1 cellular context compared by ENCODE assay signal in the genomic region with DNA sequence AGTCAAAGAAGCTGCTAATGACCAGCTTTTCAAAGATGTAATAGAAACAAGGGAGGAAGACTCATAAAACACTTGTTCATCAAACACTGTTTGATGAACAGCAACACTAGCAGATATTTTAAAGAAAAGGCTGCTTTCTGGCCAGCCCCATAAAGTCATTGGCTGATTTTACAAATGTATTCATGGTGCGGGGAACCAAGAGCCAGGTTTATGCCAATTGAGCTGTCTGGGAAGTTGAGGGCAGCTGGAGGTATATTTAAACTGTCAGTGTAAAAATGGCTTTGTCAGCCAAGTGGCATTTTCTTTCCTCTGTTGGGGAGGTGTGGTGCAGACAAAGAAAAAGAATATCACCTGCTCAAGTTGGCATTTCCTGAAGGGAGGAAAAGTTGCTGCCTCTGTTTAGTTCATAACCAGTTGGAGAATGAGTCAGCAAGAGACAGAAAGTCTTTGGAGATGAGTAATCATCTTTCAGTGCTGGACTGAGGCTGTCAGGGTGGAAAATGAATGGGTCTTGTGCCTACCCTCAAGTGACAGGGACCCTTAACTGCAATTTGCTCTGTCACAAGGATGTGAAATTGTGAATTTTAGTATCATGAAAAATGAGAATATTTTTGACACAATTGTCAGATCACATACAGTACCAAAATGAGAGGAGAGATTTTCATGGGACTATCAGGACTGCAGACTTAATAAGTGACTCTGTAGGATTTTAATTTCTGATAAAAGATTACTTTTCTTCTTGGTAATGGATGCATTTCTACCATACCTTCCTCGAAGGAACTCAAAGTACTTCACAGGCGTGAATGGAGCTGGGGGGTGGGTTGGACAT.
TF ChIP-seq lines count a peak whose summit lies in the region.

No MANE protein-coding gene starts in this region.

TF ChIP-seq in HCT116, 20 proteins besides CTCF, POLR2A, EP300 and RAD21 (continued from another document):
- TF ChIP-seq CBX3 (IDR thresholded peaks at IDR 0.05; ENCODE audit: low read depth) (peak; percentile 91), POLR2AphosphoS5 (IDR thresholded peaks at IDR 0.05; ENCODE audit: low read depth, low read length) (peak; percentile 29; the same call in 1 of the 2 replicates), YY1 (IDR thresholded peaks at IDR 0.05; ENCODE audit: extremely low read depth, insufficient replicate concordance, low read depth, low read length) (no peak), EZH2 (IDR thresholded peaks at IDR 0.05) (no peak), SIN3A (IDR thresholded peaks at IDR 0.05; ENCODE audit: low read depth) (peak; percentile 88)
- TF ChIP-seq, protein P1, sequence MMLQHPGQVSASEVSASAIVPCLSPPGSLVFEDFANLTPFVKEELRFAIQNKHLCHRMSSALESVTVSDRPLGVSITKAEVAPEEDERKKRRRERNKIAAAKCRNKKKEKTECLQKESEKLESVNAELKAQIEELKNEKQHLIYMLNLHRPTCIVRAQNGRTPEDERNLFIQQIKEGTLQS (IDR thresholded peaks at IDR 0.05) = peak; percentile 63
